In genomic region chr7:2452074-2452507, GRCh38 we compare ENCODE assay signal across 9 cellular contexts. TPM values are rescaled to one million over a fixed set of nuclear protein-coding genes. Genes with fewer than 3 reads are reported as not detected.
A peak's percentile ranks its signal among the peaks of the same experiment; 100 is the strongest.
DNase-seq lines count a peak whose midpoint lies in the region; ATAC-seq and TF ChIP-seq lines count a peak whose summit lies in the region.
"Had no signal": no experiment of that assay in that cellular context is flagged by ENCODE, and none has a peak within 500 bp of the region (broad histone marks: within the 10 kb centered on the region; RNA-seq: fewer than 3 reads in every experiment).

No MANE protein-coding gene starts in this region.

- H3K4me1 ChIP-seq in KMS-11 (ENCODE audit: low read depth, poor library complexity, severe bottlenecking) (peaks cover 30% of the 10 kb centered on the region), osteoblast (ENCODE audit: insufficient read depth, low read length) (peaks cover 7% of the 10 kb centered on the region)

- H3K27me3 ChIP-seq in KMS-11 (ENCODE audit: insufficient read depth, low read depth) (no peaks in the 10 kb centered on the region; the same call in 1 of the 2 replicates), osteoblast (ENCODE audit: insufficient read depth, low read length) (peaks cover 4% of the 10 kb centered on the region)

- H3K36me3 ChIP-seq in KMS-11 (ENCODE audit: insufficient read depth) (no peaks in the 10 kb centered on the region), osteoblast (ENCODE audit: insufficient read depth, low read length) (no peaks in the 10 kb centered on the region)

- no peaks in the 10 kb centered on the region for H4K20me1 ChIP-seq in KMS-11 (ENCODE audit: insufficient read depth)
- no peaks in the 10 kb centered on the region for H4K20me1 ChIP-seq in osteoblast (ENCODE audit: insufficient read depth, low read length)

- H3K9ac ChIP-seq in KMS-11, result peak overlapping the region; percentile 45

- no peak for ATAC-seq in HG02970 (IDR thresholded peaks at IDR 0.05; ENCODE audit: low FRiP score, unreplicated experiment)
- ATAC-seq in HG03565 (IDR thresholded peaks at IDR 0.05; ENCODE audit: unreplicated experiment), result no peak

- H3K9me3 ChIP-seq in osteoblast (ENCODE audit: low read depth, low read length), result no peaks in the 10 kb centered on the region

- TF ChIP-seq CTCF in KMS-11 (conservative IDR thresholded peaks at IDR 0.05; ENCODE audit: low read depth, low read length) (no peak), osteoblast (IDR thresholded peaks at IDR 0.05; ENCODE audit: extremely low read depth, low read depth, low read length) (no peak)

- H3K4me2 ChIP-seq in KMS-11, result peak overlapping the region; percentile 79
- H3K4me2 ChIP-seq in osteoblast (ENCODE audit: insufficient read depth, low read length), result peak overlapping the region; percentile 93

- H3K27ac ChIP-seq in KMS-11 (0 out of 2 replicates have a peak overlapping the region, but pooled peaks have one; percentile 5), osteoblast (ENCODE audit: low read depth, low read length) (peak overlapping the region; percentile 33)

- no peak overlapping the region for H3K4me3 ChIP-seq in KMS-11 (IDR thresholded peaks at IDR 0.05; ENCODE audit: insufficient read depth, low read depth, low read length)
- peak overlapping the region; percentile 69 for H3K4me3 ChIP-seq in osteoblast (ENCODE audit: insufficient read depth, low read length)

- H2AFZ ChIP-seq in KMS-11 (ENCODE audit: low read depth) (peak overlapping the region; percentile 89), osteoblast (ENCODE audit: low read length) (peak overlapping the region; percentile 94)

- peak; percentile 10 for DNase-seq in stimulated activated CD4-positive, alpha-beta T cell treated with anti-CD3 and anti-CD28 coated beads, Interleukin-4, amount 100 ng/mL, for 24 hours
- DNase-seq in stimulated activated CD4-positive, alpha-beta T cell treated with anti-CD3 and anti-CD28 coated beads, Interleukin-4, amount 100 ng/mL, for 1 hour, result no peak
- peak; percentile 55 for DNase-seq in ecto neural progenitor cell (ENCODE audit: low spot score)
- DNase-seq in osteoblast (ENCODE audit: insufficient read length, low spot score, missing footprints), result no peak
- no peak for DNase-seq in LoVo (ENCODE audit: low spot score)

- H3K79me2 ChIP-seq in KMS-11 (ENCODE audit: insufficient read depth, low read depth) (no peaks in the 10 kb centered on the region), osteoblast (ENCODE audit: insufficient read depth, low read length) (no peaks in the 10 kb centered on the region)

RNA-seq across cellular contexts. Expression of gene GRIFIN, which starts 24.1 kb away (rescaled TPM):
- not detected in 2 replicates for total RNA-seq in osteoblast
- total RNA-seq: lung microvascular endothelial cell had no signal

RNA-seq across cellular contexts. Expression of gene CHST12, which starts 48.7 kb away (rescaled TPM):
- total RNA-seq in osteoblast, result 3.8 and 4.0 TPM in 2 replicates

Comparison
In these comparisons a context has a peak if more than half of its experiments do, and no peak if none do; other contexts are left out.
1. DNase-seq: peak in stimulated activated CD4-positive, alpha-beta T cell treated with anti-CD3 and anti-CD28 coated beads, Interleukin-4, amount 100 ng/mL, for 24 hours (single experiment) and ecto neural progenitor cell (single experiment); none in stimulated activated CD4-positive, alpha-beta T cell treated with anti-CD3 and anti-CD28 coated beads, Interleukin-4, amount 100 ng/mL, for 1 hour (single experiment), osteoblast (single experiment) and LoVo (single experiment).